ENCODE assay signal across 10 cellular contexts in the genomic region with DNA sequence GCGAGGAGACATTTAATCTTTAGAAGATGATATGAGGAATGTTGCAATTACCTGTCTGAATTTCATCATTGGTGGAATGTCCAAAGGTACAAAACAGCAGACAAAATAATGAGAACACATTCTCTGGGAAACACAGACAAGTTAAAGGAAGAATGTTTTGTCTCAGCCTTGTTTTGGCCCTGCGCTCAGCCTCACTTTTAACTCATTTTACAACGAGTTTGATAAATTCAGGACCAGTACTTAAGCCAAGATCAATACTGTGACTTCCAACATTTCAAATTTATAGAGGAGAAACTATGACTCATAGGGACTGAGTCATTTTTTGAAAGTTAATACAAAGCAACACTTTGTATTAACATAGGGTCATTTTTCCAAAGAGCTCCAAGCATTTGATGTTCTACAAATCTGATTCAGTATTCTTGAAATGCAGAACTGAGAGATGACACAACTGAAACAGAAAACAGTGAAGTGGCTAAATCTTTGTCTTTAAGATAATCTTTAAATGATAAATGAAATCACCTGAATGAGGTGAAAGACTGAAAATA.
A peak's percentile ranks its signal among the peaks of the same experiment; 100 is the strongest.
DNase-seq lines count a peak whose midpoint lies in the region; ATAC-seq and TF ChIP-seq lines count a peak whose summit lies in the region.
"Had no signal": no experiment of that assay in that cellular context is flagged by ENCODE, and none has a peak within 500 bp of the region (broad histone marks: within the 10 kb centered on the region; RNA-seq: fewer than 3 reads in every experiment).

No MANE protein-coding gene starts in this region.

- H3K27ac Mint-ChIP-seq in WTC11 = no peak overlapping the region
- H3K27ac Mint-ChIP-seq: natural killer cell had no signal

- H3K36me3 Mint-ChIP-seq in WTC11 = peaks cover 16% of the 10 kb centered on the region

- CTCF ChIA-PET in WTC11 (lab: Charles Lee) = no interaction called here

- no peaks in the 10 kb centered on the region for H3K27me3 Mint-ChIP-seq in WTC11 (ENCODE audit: low read depth)

- ATAC-seq in GM19025 (IDR thresholded peaks at IDR 0.05; ENCODE audit: low read depth, unreplicated experiment) = peak; percentile 36
- peak; percentile 85 for ATAC-seq in HG03060 (IDR thresholded peaks at IDR 0.05; ENCODE audit: low read depth, unreplicated experiment)
- ATAC-seq in WTC11 = no peak
- ATAC-seq: natural killer cell had no signal

- no peaks in the 10 kb centered on the region for H3K36me3 ChIP-seq in parathyroid adenoma (ENCODE audit: control insufficient read depth, insufficient read depth, low read length)
- H3K36me3 ChIP-seq: cardiac muscle cell had no signal

- no peak for TF ChIP-seq CTCF in WTC11 (IDR thresholded peaks at IDR 0.05)
- TF ChIP-seq CTCF in parathyroid adenoma (IDR thresholded peaks at IDR 0.05) = no peak

- H3K79me2 ChIP-seq in parathyroid adenoma = no peaks in the 10 kb centered on the region

- H3K27me3 ChIP-seq in parathyroid adenoma (ENCODE audit: control insufficient read depth, insufficient read depth, low read length) = no peaks in the 10 kb centered on the region
- H3K27me3 ChIP-seq: cardiac muscle cell had no signal

- no peak overlapping the region for H3K9ac ChIP-seq in parathyroid adenoma

- no peak overlapping the region for H3K4me2 ChIP-seq in parathyroid adenoma (ENCODE audit: low read length)

- no peaks in the 10 kb centered on the region for H3K4me1 ChIP-seq in parathyroid adenoma

- DNase-seq in WTC11 (ENCODE audit: low spot score) = no peak
- no peak for DNase-seq in SHP77 (lab: John Stamatoyannopoulos, UW)
- no peak for DNase-seq in cortex of kidney (lab: John Stamatoyannopoulos, UW)
- no peak for DNase-seq in HUDEP-2 (lab: John Stamatoyannopoulos, UW; ENCODE audit: unreplicated experiment in 76 of 76)
- DNase-seq in anterior cingulate cortex (lab: John Stamatoyannopoulos, UW) = no peak
- DNase-seq: natural killer cell had no signal

- POLR2A ChIA-PET in WTC11 (lab: Charles Lee) = no interaction called here

- no peak overlapping the region for H3K27ac ChIP-seq in parathyroid adenoma
- H3K27ac ChIP-seq: cardiac muscle cell had no signal

- H3K9me3 ChIP-seq in parathyroid adenoma (ENCODE audit: control insufficient read depth, low read length) = no peaks in the 10 kb centered on the region

- H3K4me3 ChIP-seq in parathyroid adenoma (ENCODE audit: low read depth, low read length) = no peak overlapping the region
- H3K4me3 ChIP-seq: cardiac muscle cell had no signal

- 0 out of 2 replicates have a peak, but pooled peaks cover 6% of the 10 kb centered on the region for H3K4me1 Mint-ChIP-seq in WTC11
- H3K4me1 Mint-ChIP-seq: natural killer cell had no signal

- H2AFZ ChIP-seq in parathyroid adenoma = peak overlapping the region; percentile 27

- peaks cover 22% of the 10 kb centered on the region for H3K9me3 Mint-ChIP-seq in WTC11

- H3K4me3 Mint-ChIP-seq in WTC11 = no peak overlapping the region
- H3K4me3 Mint-ChIP-seq: natural killer cell had no signal

TF ChIP-seq in WTC11, 78 proteins besides CTCF, POLR2A, EP300 and RAD21:
- no peak for TF ChIP-seq NFATC4 (CRISPR knock-in tag; IDR thresholded peaks at IDR 0.05)
- TF ChIP-seq GABPB1 (CRISPR knock-in tag; IDR thresholded peaks at IDR 0.05) = peak; percentile 57
